Comparison of ENCODE assay signal across 1 cellular context in the genomic region with DNA sequence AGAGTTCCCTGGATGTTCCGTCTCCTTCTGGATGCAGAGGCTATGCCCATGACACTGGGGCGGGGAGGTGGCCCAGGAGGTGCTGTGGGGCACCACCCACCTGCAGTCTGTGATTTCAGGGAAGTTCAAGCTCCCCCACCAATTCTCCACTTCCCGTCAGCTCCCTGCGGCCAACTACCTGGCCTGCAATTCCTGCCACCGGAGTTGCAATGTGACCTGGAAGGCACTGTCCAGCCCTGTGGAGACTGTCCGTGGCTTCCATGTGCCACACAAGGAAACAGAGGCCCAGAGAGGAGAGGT.
TF ChIP-seq lines count a peak whose summit lies in the region.

No MANE protein-coding gene starts in this region.

TF ChIP-seq in H1, 55 proteins besides CTCF, POLR2A, EP300 and RAD21:
- TF ChIP-seq TBP (IDR thresholded peaks at IDR 0.05; ENCODE audit: low read depth, low read length) (no peak), POLR2AphosphoS5 (IDR thresholded peaks at IDR 0.05; ENCODE audit: low read depth, low read length) (no peak), BRCA1 (IDR thresholded peaks at IDR 0.05; ENCODE audit: low read depth, low read length) (no peak), GABPA (IDR thresholded peaks at IDR 0.05; ENCODE audit: borderline replicate concordance, insufficient read depth, low read length) (no peak)
